8 cellular contexts compared by ENCODE assay signal in genomic region chr12:8860165-8860961, GRCh38. TPM values are rescaled to one million over a fixed set of nuclear protein-coding genes. Genes with fewer than 3 reads are reported as not detected.
DNase-seq lines count a peak whose midpoint lies in the region; TF ChIP-seq lines count a peak whose summit lies in the region.

No MANE protein-coding gene starts in this region.

- H3K27me3 ChIP-seq in kidney epithelial cell (ENCODE audit: control insufficient read depth, insufficient read depth, low read length), result no peaks in the 10 kb centered on the region

- TF ChIP-seq CTCF in C4-2B (conservative IDR thresholded peaks at IDR 0.05) (peak; percentile 84), kidney epithelial cell (IDR thresholded peaks at IDR 0.05; ENCODE audit: insufficient read depth, low read length, poor library complexity, severe bottlenecking) (peak; percentile 55)

- H3K27ac ChIP-seq in C4-2B (no peak overlapping the region), SK-N-MC (no peak overlapping the region)

- peak; percentile 75 for DNase-seq in H4 (ENCODE audit: low spot score)
- DNase-seq in SK-N-MC (ENCODE audit: low read depth, low spot score), result peak; percentile 56
- peak; percentile 10 for DNase-seq in central memory CD4-positive, alpha-beta T cell
- no peak for DNase-seq in kidney epithelial cell (ENCODE audit: low read depth)
- peak; percentile 15 for DNase-seq in stimulated activated CD4-positive, alpha-beta T cell treated with anti-CD3 and anti-CD28 coated beads, Interleukin-4, amount 100 ng/mL, for 1 hour
- no peak for DNase-seq in KG1 (lab: John Stamatoyannopoulos, UW)
- DNase-seq in NCI-H2081 treated with DMSO at 0.1 percent for 48 hours (lab: John Stamatoyannopoulos, UW), result no peak

- H3K36me3 ChIP-seq in SK-N-MC (ENCODE audit: insufficient read depth, low read length) (no peaks in the 10 kb centered on the region), kidney epithelial cell (ENCODE audit: control insufficient read depth, insufficient read depth, low read length) (no peaks in the 10 kb centered on the region)

- no peak overlapping the region for H3K9ac ChIP-seq in SK-N-MC (ENCODE audit: insufficient read length)

- H3K4me3 ChIP-seq in SK-N-MC (no peak overlapping the region), kidney epithelial cell (ENCODE audit: low read depth, low read length) (no peak overlapping the region)

- no peaks in the 10 kb centered on the region for H3K9me3 ChIP-seq in SK-N-MC (ENCODE audit: low read depth, low read length)

RNA-seq across cellular contexts. Expression of gene A2ML1, which starts 37.9 kb away (rescaled TPM):
- not detected in 2 replicates for total RNA-seq in H4 (2014; rRNA removed; shearing (Covaris generic))
- total RNA-seq in kidney epithelial cell, result 0.07 and 3.1 TPM in 2 replicates

RNA-seq across cellular contexts. Expression of gene PHC1, which starts 53.9 kb away (rescaled TPM):
- 20.9 and 27.1 TPM in 2 replicates for total RNA-seq in H4 (2014; rRNA removed; shearing (Covaris generic))
- 67.8 and 76.7 TPM in 2 replicates for total RNA-seq in kidney epithelial cell

Comparison
In these comparisons a context has a peak if more than half of its experiments do, and no peak if none do; other contexts are left out.
1. DNase-seq: peak in H4 (single experiment), SK-N-MC (single experiment), central memory CD4-positive, alpha-beta T cell (single experiment) and stimulated activated CD4-positive, alpha-beta T cell treated with anti-CD3 and anti-CD28 coated beads, Interleukin-4, amount 100 ng/mL, for 1 hour (single experiment); none in kidney epithelial cell (single experiment), KG1 (single experiment) and NCI-H2081 treated with DMSO at 0.1 percent for 48 hours (single experiment).